27 cellular contexts compared by ENCODE assay signal in genomic region chr9:20170122-20170521, GRCh38.
"Had no signal": no experiment of that assay in that cellular context is flagged by ENCODE, and none has a peak within 500 bp of the region (broad histone marks: within the 10 kb centered on the region; RNA-seq: fewer than 3 reads in every experiment).

No MANE protein-coding gene starts in this region.

- ATAC-seq: natural killer cell treated with Interleukin-12 subunit alpha and Interleukin-12 subunit beta and Interleukin-15 and Interleukin-18, amount 100 ng/mL, for 72 hours; psoas muscle; right cardiac atrium; right lobe of liver; stimulated activated effector memory CD8-positive, alpha-beta T cell treated with anti-CD3 and anti-CD28 coated beads, Interleukin-12 subunit alpha, Interleukin-12 subunit beta, amount 100 ng/mL, for 72 hours; stimulated activated naive B cell treated with anti-CD40 and anti-IgM and Interleukin-4, amounts not matched to agents 10 μg/mL and 1 μg/mL and 100 μg/mL, for 72 hours had no signal

- H3K4me3 ChIP-seq: neural progenitor cell, ovary, psoas muscle, right lobe of liver, sigmoid colon, stomach, thoracic aorta, thyroid gland, tibial nerve, upper lobe of left lung, vagina had no signal

- H3K9me3 ChIP-seq: ovary, right lobe of liver, thyroid gland had no signal

- H3K36me3 ChIP-seq: neural progenitor cell, ovary, right lobe of liver, sigmoid colon, stomach, thoracic aorta, thyroid gland, tibial nerve, upper lobe of left lung, vagina had no signal

- H3K4me3 Mint-ChIP-seq: natural killer cell treated with Interleukin-12 subunit alpha and Interleukin-12 subunit beta and Interleukin-15 and Interleukin-18, amount 100 ng/mL, for 72 hours; neural progenitor cell; stimulated activated effector memory CD8-positive, alpha-beta T cell treated with anti-CD3 and anti-CD28 coated beads, Interleukin-12 subunit alpha, Interleukin-12 subunit beta, amount 100 ng/mL, for 72 hours; stimulated activated naive B cell treated with anti-CD40 and anti-IgM and Interleukin-4, amounts not matched to agents 10 μg/mL and 1 μg/mL and 100 μg/mL, for 72 hours; stimulated activated naive CD8-positive, alpha-beta T cell treated with anti-CD3 and anti-CD28 coated beads, Interleukin-15, Interleukin-2, amounts not matched to agents 100 ng/mL and 50 ng/mL, for 24 hours had no signal

- H3K27ac ChIP-seq: neural progenitor cell, ovary, parathyroid adenoma, psoas muscle, right lobe of liver, sigmoid colon, stomach, thoracic aorta, thyroid gland, tibial nerve, upper lobe of left lung, vagina had no signal

- H3K36me3 Mint-ChIP-seq: neural progenitor cell; stimulated activated effector memory CD8-positive, alpha-beta T cell treated with anti-CD3 and anti-CD28 coated beads, Interleukin-12 subunit alpha, Interleukin-12 subunit beta, amount 100 ng/mL, for 72 hours had no signal

- H3K27me3 Mint-ChIP-seq: progenitor cell of endocrine pancreas had no signal

- H3K4me1 Mint-ChIP-seq: neural progenitor cell; stimulated activated effector memory CD8-positive, alpha-beta T cell treated with anti-CD3 and anti-CD28 coated beads, Interleukin-12 subunit alpha, Interleukin-12 subunit beta, amount 100 ng/mL, for 72 hours; stimulated activated naive B cell treated with anti-CD40 and anti-IgM and Interleukin-4, amounts not matched to agents 10 μg/mL and 1 μg/mL and 100 μg/mL, for 72 hours had no signal

- H3K4me1 ChIP-seq: neural progenitor cell, parathyroid adenoma, psoas muscle, right lobe of liver, sigmoid colon, stomach, thyroid gland, tibial nerve, upper lobe of left lung, vagina had no signal

- H3K27ac Mint-ChIP-seq: natural killer cell treated with Interleukin-12 subunit alpha and Interleukin-12 subunit beta and Interleukin-15 and Interleukin-18, amount 100 ng/mL, for 72 hours; neural progenitor cell; progenitor cell of endocrine pancreas; stimulated activated effector memory CD8-positive, alpha-beta T cell treated with anti-CD3 and anti-CD28 coated beads, Interleukin-12 subunit alpha, Interleukin-12 subunit beta, amount 100 ng/mL, for 72 hours; stimulated activated naive B cell treated with anti-CD40 and anti-IgM and Interleukin-4, amounts not matched to agents 10 μg/mL and 1 μg/mL and 100 μg/mL, for 72 hours; stimulated activated naive CD8-positive, alpha-beta T cell treated with anti-CD3 and anti-CD28 coated beads, Interleukin-15, Interleukin-2, amounts not matched to agents 100 ng/mL and 50 ng/mL, for 24 hours had no signal

- DNase-seq: occipital lobe; ovary; posterior cingulate gyrus; psoas muscle; right cardiac atrium; right lobe of liver; sigmoid colon; small intestine; stimulated activated CD4-positive, alpha-beta T cell treated with anti-CD3 and anti-CD28 coated beads, Interleukin-15, amount 100 ng/mL, for 24 hours; stimulated activated CD4-positive, alpha-beta T cell treated with anti-CD3 and anti-CD28 coated beads, Interleukin-2, amount 100 ng/mL, for 24 hours; stimulated activated CD4-positive, alpha-beta T cell treated with anti-CD3 and anti-CD28 coated beads, Interleukin-2, amount 100 ng/mL, for 48 hours; stimulated activated CD4-positive, alpha-beta T cell treated with anti-CD3 and anti-CD28 coated beads, Interleukin-4, amount 100 ng/mL, for 24 hours; stimulated activated naive B cell treated with anti-CD40 and anti-IgM and Interleukin-4, amounts not matched to agents 10 μg/mL and 1 μg/mL and 100 μg/mL, for 72 hours; stimulated activated naive CD4-positive, alpha-beta T cell treated with Interleukin-2 at 50 U/mL for 16 hours; stomach; thyroid gland; trophoblast cell; upper lobe of left lung had no signal
